8 cellular contexts compared by ENCODE assay signal in genomic region chr21:44931137-44931500, GRCh38. TPM values are rescaled to one million over a fixed set of nuclear protein-coding genes. Genes with fewer than 3 reads are reported as not detected.
DNase-seq lines count a peak whose midpoint lies in the region; ATAC-seq, FAIRE-seq and TF ChIP-seq lines count a peak whose summit lies in the region.

No MANE protein-coding gene starts in this region.

- H3K79me1 ChIP-seq in neuronal stem cell (ENCODE audit: low read depth, low read length): no peaks in the 10 kb centered on the region

- H3K23ac ChIP-seq in neuronal stem cell (ENCODE audit: low read depth, low read length, poor library complexity): peak overlapping the region; percentile 68

- no peak for FAIRE-seq in small intestine (lab: Jason Lieb, UNC)

- ATAC-seq in GM19351 (IDR thresholded peaks at IDR 0.05; ENCODE audit: unreplicated experiment) (no peak), HG03108 (IDR thresholded peaks at IDR 0.05; ENCODE audit: unreplicated experiment) (no peak), GM18870 (IDR thresholded peaks at IDR 0.05; ENCODE audit: unreplicated experiment) (no peak)

- no peak overlapping the region for H2BK15ac ChIP-seq in neuronal stem cell (ENCODE audit: low read length)

- no peaks in the 10 kb centered on the region for H3K36me3 Mint-ChIP-seq in chondrocyte (ENCODE audit: low read depth)

- H3K36me3 ChIP-seq in neuronal stem cell (replicated peaks in 1 of 2; ENCODE audit: control insufficient read depth in 2 of 2, insufficient read depth in 2 of 2, low read length in 2 of 2) (no peaks in the 10 kb centered on the region), small intestine (ENCODE audit: control insufficient read depth in 2 of 2, insufficient read depth in 2 of 2, low read length in 2 of 2) (no peaks in the 10 kb centered on the region)

- no peak overlapping the region for H3K14ac ChIP-seq in neuronal stem cell (ENCODE audit: low read length)

- no peak overlapping the region for H4K8ac ChIP-seq in neuronal stem cell (ENCODE audit: low read depth, low read length)

- WGBS in neuronal stem cell (ENCODE audit: extremely low coverage in 2 of 2, insufficient read length in 2 of 2, insufficient replicate concordance in 1 of 2), 2 donors: no CpG with 5 or more reads among the region's 19 CpGs
- 1 to 3% (median 2%) methylated on average over 19 of the region's 19 CpGs for WGBS in small intestine, 3 donors

- no peak overlapping the region for H2BK5ac ChIP-seq in neuronal stem cell (ENCODE audit: low read length)

- TF ChIP-seq CTCF in GM12875 (IDR thresholded peaks at IDR 0.05; ENCODE audit: borderline replicate concordance, insufficient read depth, low read depth, low read length): no peak
- TF ChIP-seq CTCF in chondrocyte (IDR thresholded peaks at IDR 0.05): no peak

- H3K9ac ChIP-seq in neuronal stem cell (ENCODE audit: low read depth, low read length, poor library complexity): no peak overlapping the region

- H3K27ac ChIP-seq in neuronal stem cell (replicated peaks; ENCODE audit: low read length) (no peak overlapping the region), small intestine (ENCODE audit: low read depth in 1 of 2, low read length in 1 of 2) (no peak overlapping the region)

- DNase-seq in NAMALWA (ENCODE audit: low spot score) (peak; percentile 65), chondrocyte (ENCODE audit: low spot score) (peak; percentile 72), neuronal stem cell (ENCODE audit: low spot score) (no peak), small intestine (no peak)

- no peak overlapping the region for H2BK12ac ChIP-seq in neuronal stem cell (ENCODE audit: low read length)

- H3K27ac Mint-ChIP-seq in chondrocyte (ENCODE audit: unreplicated experiment): no peak overlapping the region

- H3K4me1 Mint-ChIP-seq in chondrocyte (ENCODE audit: low read depth): peaks cover 45% of the 10 kb centered on the region

- peaks cover 28% of the 10 kb centered on the region for H3K27me3 Mint-ChIP-seq in chondrocyte (ENCODE audit: low read depth)

- H2BK120ac ChIP-seq in neuronal stem cell (ENCODE audit: low read depth, low read length): no peak overlapping the region

- H3K4me2 ChIP-seq in neuronal stem cell (ENCODE audit: insufficient read depth, low read length, poor library complexity, severe bottlenecking): peak overlapping the region; percentile 33

- H3K4ac ChIP-seq in neuronal stem cell (ENCODE audit: low read length): no peak overlapping the region

- H2AFZ ChIP-seq in neuronal stem cell (ENCODE audit: low read length): peak overlapping the region; percentile 56

- H3K4me3 ChIP-seq in GM12875 (ENCODE audit: low read depth, low read length) (peak overlapping the region; percentile 69), neuronal stem cell (ENCODE audit: low read length in 2 of 2) (peak overlapping the region; percentile 1 to 24), small intestine (ENCODE audit: low read depth in 1 of 2, low read length in 2 of 2) (peak overlapping the region in 1 of 2 donors; percentile 21)

- H3K9me3 ChIP-seq in neuronal stem cell (replicated peaks in 1 of 2; ENCODE audit: control insufficient read depth in 2 of 2, insufficient read depth in 1 of 2, low read depth in 1 of 2, low read length in 2 of 2): peaks cover 0 to 6% of the 10 kb centered on the region in 2 donors
- H3K9me3 ChIP-seq in small intestine (ENCODE audit: control insufficient read depth, low read depth): no peaks in the 10 kb centered on the region

- H2AK5ac ChIP-seq in neuronal stem cell (ENCODE audit: low read depth, low read length): no peak overlapping the region

- peak overlapping the region; percentile 40 for H3K4me3 Mint-ChIP-seq in chondrocyte (ENCODE audit: unreplicated experiment)

- H3K4me1 ChIP-seq in neuronal stem cell (ENCODE audit: control insufficient read depth in 2 of 2, insufficient read depth in 1 of 2, low read depth in 1 of 2, low read length in 2 of 2) (peaks cover 16 to 28% of the 10 kb centered on the region in 2 donors), small intestine (ENCODE audit: control insufficient read depth in 2 of 2, insufficient read depth in 1 of 2, low read depth in 1 of 2, low read length in 1 of 2) (peaks cover 2 to 4% of the 10 kb centered on the region in 2 donors)

- no peaks in the 10 kb centered on the region for H3K9me3 Mint-ChIP-seq in chondrocyte (ENCODE audit: low read depth)

- H4K91ac ChIP-seq in neuronal stem cell (ENCODE audit: low read depth, low read length, poor library complexity): no peak overlapping the region

- H3K27me3 ChIP-seq in neuronal stem cell (ENCODE audit: control insufficient read depth in 3 of 3, insufficient read depth in 3 of 3, low read depth in 1 of 3, low read length in 3 of 3) (peaks cover 40 to 79% (median 61%) of the 10 kb centered on the region in 3 experiments), small intestine (ENCODE audit: control insufficient read depth in 2 of 2, insufficient read depth in 2 of 2, low read length in 2 of 2) (peaks cover 4 to 5% of the 10 kb centered on the region in 2 donors)

- no peak overlapping the region for H3K18ac ChIP-seq in neuronal stem cell (ENCODE audit: low read length)

RNA-seq across cellular contexts. Expression of gene SLX9, which starts 8.7 kb away (rescaled TPM):
- 20.4 to 27.4 TPM (median 24.0 TPM) in 3 replicates for total RNA-seq in chondrocyte
- polyA plus RNA-seq in neuronal stem cell (2013, experiment 1 of 2): 17.0 TPM
- polyA plus RNA-seq in neuronal stem cell (2013, experiment 2 of 2): 16.6 TPM
- 10 to 100 TPM; 10.7 to 31.5 (median 30.0) TPM for polyA plus RNA-seq in small intestine

RNA-seq across cellular contexts. Expression of gene ITGB2, which starts 10.4 kb away (rescaled TPM):
- 0.15 to 1.4 TPM (median 0.87 TPM) in 3 replicates for total RNA-seq in chondrocyte
- 0.06 TPM for polyA plus RNA-seq in neuronal stem cell (2013, experiment 1 of 2)
- polyA plus RNA-seq in neuronal stem cell (2013, experiment 2 of 2): 0.12 TPM
- polyA plus RNA-seq in small intestine: 10 to 100 TPM in 2 of 3 donors, 1 to 10 TPM in 1; 4.5 to 16.4 (median 15.4) TPM

RNA-seq across cellular contexts. Expression of gene PTTG1IP, which starts 57.6 kb away (rescaled TPM):
- total RNA-seq in chondrocyte: 225 to 333 TPM (median 329 TPM) in 3 replicates
- 134 TPM for polyA plus RNA-seq in neuronal stem cell (2013, experiment 1 of 2)
- polyA plus RNA-seq in neuronal stem cell (2013, experiment 2 of 2): 131 TPM
- 100 to 1,000 TPM; 116 to 128 (median 128) TPM for polyA plus RNA-seq in small intestine

Comparison
In these comparisons a context has a peak if more than half of its experiments do, and no peak if none do; other contexts are left out.
1. DNase-seq: peak in NAMALWA (single experiment) and chondrocyte (single experiment); none in neuronal stem cell (single experiment) and small intestine (single experiment).